In genomic region chr10:119233123-119233820, GRCh38 we compare ENCODE assay signal across 10 cellular contexts. TPM values are rescaled to one million over a fixed set of nuclear protein-coding genes. Genes with fewer than 3 reads are reported as not detected.
DNase-seq lines count a peak whose midpoint lies in the region; ATAC-seq and TF ChIP-seq lines count a peak whose summit lies in the region.
"Had no signal": no experiment of that assay in that cellular context is flagged by ENCODE, and none has a peak within 500 bp of the region (broad histone marks: within the 10 kb centered on the region; RNA-seq: fewer than 3 reads in every experiment).

No MANE protein-coding gene starts in this region.

- no peaks in the 10 kb centered on the region for H3K27me3 ChIP-seq in dorsolateral prefrontal cortex
- H3K27me3 ChIP-seq: tibial nerve had no signal

- peak; percentile 38 for DNase-seq in activated CD4-positive, alpha-beta T cell treated with anti-CD3 and anti-CD28 coated beads for 48 hours
- DNase-seq in activated CD4-positive, alpha-beta T cell treated with anti-CD3 and anti-CD28 coated beads, Interleukin-2, amount 50 U/mL, for 48 hours = no peak
- no peak for DNase-seq in activated B cell treated with CpG ODN at 0.5 μM for 24 hours
- DNase-seq in glomerular endothelial cell (ENCODE audit: extremely low read depth, low read depth, low spot score) = peak; percentile 73
- no peak for DNase-seq in stimulated activated naive B cell treated with anti-CD40 and anti-IgM and Interleukin-4, amounts not matched to agents 10 μg/mL and 1 μg/mL and 100 μg/mL, for 72 hours
- no peak for DNase-seq in putamen (ENCODE audit: low spot score)
- DNase-seq in dorsolateral prefrontal cortex = no peak
- DNase-seq in omental fat pad (ENCODE audit: low spot score) = no peak
- DNase-seq: DND-41 had no signal

- peak overlapping the region; percentile 16 for H3K27ac Mint-ChIP-seq in activated B cell treated with CpG ODN at 0.5 μM for 24 hours
- peak overlapping the region; percentile 71 for H3K27ac Mint-ChIP-seq in stimulated activated naive B cell treated with anti-CD40 and anti-IgM and Interleukin-4, amounts not matched to agents 10 μg/mL and 1 μg/mL and 100 μg/mL, for 72 hours

- no peak for ATAC-seq in activated B cell treated with CpG ODN at 0.5 μM for 24 hours (ENCODE audit: low read depth)
- peak; percentile 56 to 67 for ATAC-seq in stimulated activated naive B cell treated with anti-CD40 and anti-IgM and Interleukin-4, amounts not matched to agents 10 μg/mL and 1 μg/mL and 100 μg/mL, for 72 hours (replicated peaks)
- ATAC-seq in omental fat pad (ENCODE audit: low FRiP score) = no peak

- H3K4me1 Mint-ChIP-seq in activated B cell treated with CpG ODN at 0.5 μM for 24 hours = peaks cover 67% of the 10 kb centered on the region
- H3K4me1 Mint-ChIP-seq in stimulated activated naive B cell treated with anti-CD40 and anti-IgM and Interleukin-4, amounts not matched to agents 10 μg/mL and 1 μg/mL and 100 μg/mL, for 72 hours = peaks cover 46 to 84% of the 10 kb centered on the region in 2 donors

- CTCF ChIA-PET in activated B cell treated with CpG ODN at 0.5 μM for 24 hours (lab: Charles Lee) = interaction anchor here (1.0 to 1.1 kb wide), 2 partner anchors 15 to 26 kb away, joined by 3 to 6 read pairs; partner anchors contain the start of gene GRK5

- H3K27ac ChIP-seq in dorsolateral prefrontal cortex = no peak overlapping the region

- intact Hi-C loops in activated B cell treated with CpG ODN at 0.5 μM for 24 hours (cut with micrococcal nuclease) = no loop called here
- intact Hi-C loops in dorsolateral prefrontal cortex (cut with DNase I) = no loop called here

- no peak for TF ChIP-seq CTCF in activated B cell treated with CpG ODN at 0.5 μM for 24 hours (IDR thresholded peaks at IDR 0.05)
- TF ChIP-seq CTCF in dorsolateral prefrontal cortex (IDR thresholded peaks at IDR 0.05 in 54 of 56, conservative IDR thresholded peaks at IDR 0.05 in 2 of 56; ENCODE audit: low read depth in 1 of 56, partially characterized antibody in 56 of 56) = no peak
- TF ChIP-seq CTCF in omental fat pad (IDR thresholded peaks at IDR 0.05) = no peak

- no peak overlapping the region for H3K4me3 ChIP-seq in dorsolateral prefrontal cortex
- H3K4me3 ChIP-seq: tibial nerve had no signal

- no peaks in the 10 kb centered on the region for H3K9me3 Mint-ChIP-seq in activated B cell treated with CpG ODN at 0.5 μM for 24 hours
- H3K9me3 Mint-ChIP-seq in stimulated activated naive B cell treated with anti-CD40 and anti-IgM and Interleukin-4, amounts not matched to agents 10 μg/mL and 1 μg/mL and 100 μg/mL, for 72 hours = peaks cover 8 to 12% of the 10 kb centered on the region in 2 donors

- no peaks in the 10 kb centered on the region for H3K27me3 Mint-ChIP-seq in activated B cell treated with CpG ODN at 0.5 μM for 24 hours
- no peaks in the 10 kb centered on the region for H3K27me3 Mint-ChIP-seq in stimulated activated naive B cell treated with anti-CD40 and anti-IgM and Interleukin-4, amounts not matched to agents 10 μg/mL and 1 μg/mL and 100 μg/mL, for 72 hours

- peaks cover 14% of the 10 kb centered on the region for H3K36me3 Mint-ChIP-seq in activated B cell treated with CpG ODN at 0.5 μM for 24 hours (ENCODE audit: low read depth)
- peaks cover 20 to 26% of the 10 kb centered on the region in 2 donors for H3K36me3 Mint-ChIP-seq in stimulated activated naive B cell treated with anti-CD40 and anti-IgM and Interleukin-4, amounts not matched to agents 10 μg/mL and 1 μg/mL and 100 μg/mL, for 72 hours

- no peak overlapping the region for H3K4me3 Mint-ChIP-seq in activated B cell treated with CpG ODN at 0.5 μM for 24 hours
- no peak overlapping the region for H3K4me3 Mint-ChIP-seq in stimulated activated naive B cell treated with anti-CD40 and anti-IgM and Interleukin-4, amounts not matched to agents 10 μg/mL and 1 μg/mL and 100 μg/mL, for 72 hours

- POLR2A ChIA-PET in activated B cell treated with CpG ODN at 0.5 μM for 24 hours (lab: Charles Lee) = interaction anchor here (0.6 kb wide), 1 partner anchor 58 kb away, joined by 3 read pairs; no protein-coding TSS in a partner anchor

RNA-seq across cellular contexts. Expression of gene GRK5, which starts 25.9 kb away (rescaled TPM):
- 19.9 and 21.3 TPM in 2 replicates for total RNA-seq in activated B cell treated with CpG ODN at 0.5 μM for 24 hours
- 54.7 and 93.1 TPM in 2 replicates for total RNA-seq in glomerular endothelial cell
- 10 to 100 TPM in 113 of 120 experiments, 1 to 10 TPM in 7; 5.5 to 27.8 (median 14.1) TPM for total RNA-seq in dorsolateral prefrontal cortex
- total RNA-seq in omental fat pad = 10 to 100 TPM; 15.9 to 53.8 (median 18.4) TPM

RNA-seq across cellular contexts. Expression of gene PRDX3, which starts 54.7 kb away (rescaled TPM):
- total RNA-seq in activated B cell treated with CpG ODN at 0.5 μM for 24 hours (62.8 and 63.7 TPM in 2 replicates), glomerular endothelial cell (104 and 148 TPM in 2 replicates), dorsolateral prefrontal cortex (100 to 1,000 TPM in 10 of 120 experiments, 10 to 100 TPM in 110; 62.3 to 112 (median 87.0) TPM), omental fat pad (100 to 1,000 TPM; 125 to 201 (median 156) TPM)

Comparison
In these comparisons a context has a peak if more than half of its experiments do, and no peak if none do; other contexts are left out.
1. DNase-seq: peak in activated CD4-positive, alpha-beta T cell treated with anti-CD3 and anti-CD28 coated beads for 48 hours (single experiment) and glomerular endothelial cell (single experiment); none in activated CD4-positive, alpha-beta T cell treated with anti-CD3 and anti-CD28 coated beads, Interleukin-2, amount 50 U/mL, for 48 hours (0 of 2), activated B cell treated with CpG ODN at 0.5 μM for 24 hours (single experiment), stimulated activated naive B cell treated with anti-CD40 and anti-IgM and Interleukin-4, amounts not matched to agents 10 μg/mL and 1 μg/mL and 100 μg/mL, for 72 hours (single experiment), putamen (single experiment), dorsolateral prefrontal cortex (0 of 10) and omental fat pad (single experiment).
2. ATAC-seq: peak in stimulated activated naive B cell treated with anti-CD40 and anti-IgM and Interleukin-4, amounts not matched to agents 10 μg/mL and 1 μg/mL and 100 μg/mL, for 72 hours (2 of 2); none in activated B cell treated with CpG ODN at 0.5 μM for 24 hours (single experiment) and omental fat pad (single experiment).